ENCODE assay signal across 24 cellular contexts in genomic region chr7:8423057-8423456, GRCh38. TPM values are rescaled to one million over a fixed set of nuclear protein-coding genes. Genes with fewer than 3 reads are reported as not detected.
A peak's percentile ranks its signal among the peaks of the same experiment; 100 is the strongest.
DNase-seq lines count a peak whose midpoint lies in the region; ATAC-seq, FAIRE-seq and TF ChIP-seq lines count a peak whose summit lies in the region.
"Had no signal": no experiment of that assay in that cellular context is flagged by ENCODE, and none has a peak within 500 bp of the region (broad histone marks: within the 10 kb centered on the region; RNA-seq: fewer than 3 reads in every experiment).

No MANE protein-coding gene starts in this region.

- H3K27me3 ChIP-seq in PC-3 (ENCODE audit: low read length): no peaks in the 10 kb centered on the region
- H3K27me3 ChIP-seq: BLaER1, SJSA1 had no signal

- H3K9me3 ChIP-seq in PC-3 (ENCODE audit: low read length): no peaks in the 10 kb centered on the region
- H3K9me3 ChIP-seq: BLaER1, SJSA1 had no signal

- H3F3A ChIP-seq in PC-3 (ENCODE audit: low read length, unreplicated experiment): no peaks in the 10 kb centered on the region

- no peaks in the 10 kb centered on the region for H4K20me1 ChIP-seq in PC-3 (ENCODE audit: low read length)
- H4K20me1 ChIP-seq: BLaER1 had no signal

- no peak for TF ChIP-seq CTCF in PC-3 (conservative IDR thresholded peaks at IDR 0.05; ENCODE audit: low read depth, low read length)

- CTCF ChIA-PET in PC-3 (lab: Charles Lee): no interaction called here

- H3K27ac ChIP-seq in PC-3 (ENCODE audit: low read length): no peak overlapping the region
- no peak overlapping the region for H3K27ac ChIP-seq in epithelial cell of prostate
- H3K27ac ChIP-seq: BLaER1, HL-60, SJSA1 had no signal

- no peaks in the 10 kb centered on the region for H3K79me2 ChIP-seq in PC-3 (ENCODE audit: low read length)

- intact Hi-C loops in PC-3 (cut with micrococcal nuclease): no loop called here

- no peaks in the 10 kb centered on the region for H3K4me1 ChIP-seq in PC-3 (ENCODE audit: insufficient read depth, low read length)
- H3K4me1 ChIP-seq: BLaER1, SJSA1 had no signal

- peak; percentile 80 for ATAC-seq in PC-3

- H3K4me2 ChIP-seq in PC-3 (ENCODE audit: low read length): no peak overlapping the region
- H3K4me2 ChIP-seq: BLaER1 had no signal

- DNase-seq in H54 (ENCODE audit: insufficient read length, low spot score) (no peak), PC-3 (peak; percentile 42), epithelial cell of prostate (ENCODE audit: low read depth, low spot score) (peak; percentile 43), urothelium cell line (ENCODE audit: low spot score) (no peak), NCI-H69 (lab: John Stamatoyannopoulos, UW) (no peak), SHP77 treated with DMSO at 0.1 percent for 48 hours (lab: John Stamatoyannopoulos, UW) (no peak)
- DNase-seq in effector CD4-positive, alpha-beta T cell: no peak
- DNase-seq: ACHN; CD4-positive, alpha-beta T cell; COR-L47; DMS 273 treated with DMSO at 0.1 percent for 48 hours; GDM1; KBM-7; NCI-H1105; NCI-H2081 treated with DMSO at 0.1 percent for 48 hours; NCI-H2171 treated with DMSO at 0.1 percent for 48 hours; NCI-H526 had no signal

- no peak for TF ChIP-seq POLR2A in H54 (IDR thresholded peaks at IDR 0.05; ENCODE audit: low read depth, low read length)

- no peaks in the 10 kb centered on the region for H3K36me3 ChIP-seq in PC-3 (ENCODE audit: low read depth, low read length)
- H3K36me3 ChIP-seq: BLaER1, SJSA1 had no signal

- H3K9me2 ChIP-seq in PC-3 (replicated peaks; ENCODE audit: low read length): no peaks in the 10 kb centered on the region

- H3K4me3 ChIP-seq in PC-3 (ENCODE audit: low read length): no peak overlapping the region
- H3K4me3 ChIP-seq: BLaER1, SJSA1 had no signal

- no peak overlapping the region for H3K9ac ChIP-seq in PC-3 (ENCODE audit: low read length)
- H3K9ac ChIP-seq: BLaER1 had no signal

- BruUV-seq in PC-3 (replicated peaks; lab: Mats Ljungman, UMichigan): no TSS peak

- POLR2A ChIA-PET in PC-3 (lab: Charles Lee; ENCODE audit: unreplicated experiment): no interaction called here

- FAIRE-seq in H54 (lab: Jason Lieb, UNC) (peak; percentile 6), urothelium cell line (lab: Jason Lieb, UNC) (peak; percentile 92)
- FAIRE-seq: GM18507, H1 had no signal

- H2AFZ ChIP-seq in PC-3 (ENCODE audit: low read length): no peak overlapping the region

RNA-seq across cellular contexts. Expression of gene NXPH1, which starts 10.4 kb away (rescaled TPM):
- total RNA-seq in PC-3 (2014; rRNA removed): not detected in 2 replicates
- total RNA-seq: CD4-positive, alpha-beta T cell; HT-29; SJSA1; T-helper 1 cell treated with Interleukin-12 subunit alpha and Interleukin-12 subunit beta and Interleukin-4 antibody, amounts not matched to agents 30 ng/mL and 1 ng/mL, for 36 hours had no signal

Comparison
In these comparisons a context has a peak if more than half of its experiments do, and no peak if none do; other contexts are left out.
1. DNase-seq: peak in PC-3 (single experiment) and epithelial cell of prostate (single experiment); none in H54 (single experiment), urothelium cell line (single experiment), effector CD4-positive, alpha-beta T cell (single experiment), NCI-H69 (single experiment) and SHP77 treated with DMSO at 0.1 percent for 48 hours (single experiment).